In genomic region chr17:4998666-4999428, GRCh38 we compare ENCODE assay signal across 6 cellular contexts. TPM values are rescaled to one million over a fixed set of nuclear protein-coding genes. Genes with fewer than 3 reads are reported as not detected.
DNase-seq lines count a peak whose midpoint lies in the region; ATAC-seq and TF ChIP-seq lines count a peak whose summit lies in the region.

No MANE protein-coding gene starts in this region.

- H3K27me3 ChIP-seq in ACC112 (ENCODE audit: insufficient read depth, low read length): no peaks in the 10 kb centered on the region
- H3K27me3 ChIP-seq in heart right ventricle: no peaks in the 10 kb centered on the region
- peaks cover 6% of the 10 kb centered on the region for H3K27me3 ChIP-seq in thymus (ENCODE audit: control insufficient read depth, insufficient read depth)

- peaks cover 19% of the 10 kb centered on the region for H3K4me1 ChIP-seq in ACC112 (ENCODE audit: control insufficient read depth, insufficient read depth, low read length, unreplicated experiment)
- peaks cover 18 to 44% (median 30%) of the 10 kb centered on the region in 9 donors for H3K4me1 ChIP-seq in heart right ventricle
- peaks cover 17% of the 10 kb centered on the region for H3K4me1 ChIP-seq in thymus (ENCODE audit: control insufficient read depth, insufficient read depth, low read length)

- H3K4me3 ChIP-seq in ACC112 (ENCODE audit: low read depth, low read length) (peak overlapping the region; percentile 98), heart right ventricle (peak overlapping the region; percentile 67 to 100 (median 95)), thymus (ENCODE audit: low read length) (peak overlapping the region; percentile 86)

- H2AFZ ChIP-seq in ACC112 (ENCODE audit: low read length, unreplicated experiment): no peak overlapping the region

- TF ChIP-seq CTCF in heart right ventricle (IDR thresholded peaks at IDR 0.05): no peak

- intact Hi-C loops in heart right ventricle (cut with DNase I): loop anchor here in 1 of 10 donors (5.0 kb wide), 1 partner anchor 52 kb away; the partner anchor contains the start of gene PFN1

- peaks cover 22% of the 10 kb centered on the region; the same call in 1 of the 2 replicates for H3K36me3 ChIP-seq in ACC112 (ENCODE audit: insufficient read depth, low read length)
- H3K36me3 ChIP-seq in heart right ventricle: peaks cover 0 to 32% (median 29%) of the 10 kb centered on the region in 9 donors
- H3K36me3 ChIP-seq in thymus (ENCODE audit: control insufficient read depth, insufficient read depth): peaks cover 19% of the 10 kb centered on the region

- WGBS in heart right ventricle, 2 donors: 12 to 16% methylated on average over 14 of the region's 14 CpGs
- 69% methylated on average over 14 of the region's 14 CpGs for WGBS in thymus

- ATAC-seq in heart right ventricle (peak in 5 of 8 donors; percentile 0 to 15 (median 10)), GM18861 (IDR thresholded peaks at IDR 0.05; ENCODE audit: unreplicated experiment) (no peak), GM19351 (IDR thresholded peaks at IDR 0.05; ENCODE audit: unreplicated experiment) (no peak)

- H3K79me2 ChIP-seq in ACC112 (ENCODE audit: control insufficient read depth, insufficient read depth, low read length, unreplicated experiment): peaks cover 38% of the 10 kb centered on the region

- no peak overlapping the region for H3K27ac ChIP-seq in ACC112 (ENCODE audit: low read depth, low read length)
- H3K27ac ChIP-seq in heart right ventricle: peak overlapping the region; percentile 87 to 97 (median 94)
- no peak overlapping the region for H3K27ac ChIP-seq in thymus (ENCODE audit: low read depth)

- H3K9me3 ChIP-seq in heart right ventricle (no peaks in the 10 kb centered on the region), thymus (ENCODE audit: control insufficient read depth) (no peaks in the 10 kb centered on the region)

- DNase-seq in NCI-H226 (peak; percentile 21), heart right ventricle (no peak)

RNA-seq across cellular contexts. Expression of gene KIF1C, which starts 1.1 kb away (rescaled TPM):
- 100 to 1,000 TPM; 565 to 826 (median 598) TPM for total RNA-seq in heart right ventricle
- polyA plus RNA-seq in heart right ventricle (100 to 1,000 TPM; 141 to 158 TPM), thymus (15.4 TPM)

RNA-seq across cellular contexts. Expression of gene INCA1, which starts 1.5 kb away (rescaled TPM):
- total RNA-seq in heart right ventricle: 1 to 10 TPM; 1.8 to 2.9 (median 2.2) TPM
- 1 to 10 TPM in 1 of 2 donors, under 1 TPM in 1; 0.83 to 7.8 TPM for polyA plus RNA-seq in heart right ventricle
- 1.5 TPM for polyA plus RNA-seq in thymus

RNA-seq across cellular contexts. Expression of gene CAMTA2, which starts 11.4 kb away (rescaled TPM):
- total RNA-seq in heart right ventricle: 10 to 100 TPM; 26.0 to 42.0 (median 33.7) TPM
- 10 to 100 TPM; 43.1 to 74.3 TPM for polyA plus RNA-seq in heart right ventricle
- 51.5 TPM for polyA plus RNA-seq in thymus

RNA-seq across cellular contexts. Expression of gene SPAG7, which starts 31.2 kb away (rescaled TPM):
- 100 to 1,000 TPM in 9 of 10 donors, 10 to 100 TPM in 1; 95.5 to 189 (median 135) TPM for total RNA-seq in heart right ventricle
- polyA plus RNA-seq in heart right ventricle (100 to 1,000 TPM; 134 to 157 TPM), thymus (98.8 TPM)

RNA-seq across cellular contexts. Expression of gene SLC52A1, which starts 36.4 kb away (rescaled TPM):
- total RNA-seq in heart right ventricle: under 1 TPM in 3 of 10 donors, not detected in 7; 0.11 to 0.14 (median 0.12) TPM
- polyA plus RNA-seq in heart right ventricle (not detected), thymus (0.96 TPM)

Comparison
In these comparisons a context has a peak if more than half of its experiments do, and no peak if none do; other contexts are left out.
1. H3K27ac ChIP-seq: peak in heart right ventricle (10 of 10); none in ACC112 (single experiment) and thymus (single experiment).
2. ATAC-seq: peak in heart right ventricle (5 of 8); none in GM18861 (single experiment) and GM19351 (single experiment).
3. Peak in every context shown above with its lines, with median percentiles within 50 percentile points of each other: H3K4me3 ChIP-seq.